ENCODE assay signal across 39 cellular contexts in genomic region chrX:149996515-149996914, GRCh38.
"Had no signal": no experiment of that assay in that cellular context is flagged by ENCODE, and none has a peak within 500 bp of the region (broad histone marks: within the 10 kb centered on the region; RNA-seq: fewer than 3 reads in every experiment).

No MANE protein-coding gene starts in this region.

- H3K27ac Mint-ChIP-seq: activated naive CD4-positive, alpha-beta T cell treated with anti-CD3 and anti-CD28 coated beads for 36 hours; activated naive CD4-positive, alpha-beta T cell treated with anti-CD3 and anti-CD28 coated beads, Interleukin-2, amount 10 ng/mL, durations not matched to agents 7 days and 5 days; activated naive CD4-positive, alpha-beta T cell treated with anti-CD3 and anti-CD28 coated beads, Interleukin-2, amount 50 U/mL, for 24 hours; activated naive CD4-positive, alpha-beta T cell treated with anti-CD3 and anti-CD28 coated beads, Interleukin-2, amount 50 U/mL, for 72 hours; activated naive CD8-positive, alpha-beta T cell; activated naive CD8-positive, alpha-beta T cell treated with anti-CD3 and anti-CD28 coated beads for 36 hours; activated naive CD8-positive, alpha-beta T cell treated with anti-CD3 and anti-CD28 coated beads, Interleukin-2, amount 10 ng/mL, durations not matched to agents 7 days and 5 days; activated naive CD8-positive, alpha-beta T cell treated with anti-CD3 and anti-CD28 coated beads, Interleukin-2, amount 50 U/mL, for 24 hours; activated T-cell treated with anti-CD3 and anti-CD28 coated beads, Interleukin-2, amount 50 U/mL, for 24 hours; activated T-cell treated with anti-CD3 and anti-CD28 coated beads, Interleukin-2, amount 50 U/mL, for 72 hours; activated T-helper 1 cell treated with anti-CD3 and anti-CD28 coated beads, Interleukin-12 subunit alpha, Interleukin-12 subunit beta, Interleukin-2, Interleukin-4 antibody, amounts not matched to agents 30 ng/mL and 10 ng/mL and 1 ng/mL, durations not matched to agents 14 hours and 24 hours and 36 hours; activated T-helper 17 cell treated with anti-CD3 and anti-CD28 coated beads, Interleukin-2, amount 50 U/mL, for 72 hours; activated T-helper 2 cell treated with anti-CD3 and anti-CD28 coated beads, Interferon-gamma antibody, Interleukin-2, Interleukin-4, amounts not matched to agents 10 μg/mL and 5 μg/mL and 100 μg/mL, durations not matched to agents 14 hours and 24 hours and 36 hours; brain had no signal

- H3K4me3 ChIP-seq: adrenal gland, ascending aorta, breast epithelium, cardiac muscle cell had no signal

- H3K36me3 ChIP-seq: adrenal gland, ascending aorta, brain microvascular endothelial cell, breast epithelium, cardiac muscle cell had no signal

- H3K4me3 Mint-ChIP-seq: activated naive CD4-positive, alpha-beta T cell treated with anti-CD3 and anti-CD28 coated beads for 36 hours; activated naive CD4-positive, alpha-beta T cell treated with anti-CD3 and anti-CD28 coated beads, Interleukin-2, amount 10 ng/mL, durations not matched to agents 7 days and 5 days; activated naive CD4-positive, alpha-beta T cell treated with anti-CD3 and anti-CD28 coated beads, Interleukin-2, amount 50 U/mL, for 24 hours; activated naive CD8-positive, alpha-beta T cell; activated naive CD8-positive, alpha-beta T cell treated with anti-CD3 and anti-CD28 coated beads for 36 hours; activated naive CD8-positive, alpha-beta T cell treated with anti-CD3 and anti-CD28 coated beads, Interleukin-2, amount 10 ng/mL, durations not matched to agents 7 days and 5 days; activated naive CD8-positive, alpha-beta T cell treated with anti-CD3 and anti-CD28 coated beads, Interleukin-2, amount 50 U/mL, for 24 hours; activated T-cell treated with anti-CD3 and anti-CD28 coated beads, Interleukin-2, amount 50 U/mL, for 24 hours; activated T-cell treated with anti-CD3 and anti-CD28 coated beads, Interleukin-2, amount 50 U/mL, for 4 hours; activated T-cell treated with anti-CD3 and anti-CD28 coated beads, Interleukin-2, amount 50 U/mL, for 72 hours; activated T-helper 1 cell treated with anti-CD3 and anti-CD28 coated beads, Interleukin-12 subunit alpha, Interleukin-12 subunit beta, Interleukin-2, Interleukin-4 antibody, amounts not matched to agents 30 ng/mL and 10 ng/mL and 1 ng/mL, durations not matched to agents 14 hours and 24 hours and 36 hours; activated T-helper 17 cell treated with anti-CD3 and anti-CD28 coated beads, Interleukin-2, amount 50 U/mL, for 72 hours; brain; central memory CD8-positive, alpha-beta T cell had no signal

- H3K4me1 Mint-ChIP-seq: activated naive CD4-positive, alpha-beta T cell treated with anti-CD3 and anti-CD28 coated beads, Interleukin-2, amount 10 ng/mL, durations not matched to agents 7 days and 5 days; activated naive CD4-positive, alpha-beta T cell treated with anti-CD3 and anti-CD28 coated beads, Interleukin-2, amount 50 U/mL, for 24 hours; activated naive CD8-positive, alpha-beta T cell treated with anti-CD3 and anti-CD28 coated beads for 36 hours; activated naive CD8-positive, alpha-beta T cell treated with anti-CD3 and anti-CD28 coated beads, Interleukin-2, amount 10 ng/mL, durations not matched to agents 7 days and 5 days; activated naive CD8-positive, alpha-beta T cell treated with anti-CD3 and anti-CD28 coated beads, Interleukin-2, amount 50 U/mL, for 24 hours; activated T-helper 17 cell treated with anti-CD3 and anti-CD28 coated beads, Interleukin-2, amount 50 U/mL, for 72 hours; central memory CD8-positive, alpha-beta T cell had no signal

- DNase-seq: activated effector memory CD4-positive, alpha-beta T cell treated with anti-CD3 and anti-CD28 coated beads, Interleukin-2, amount 50 U/mL, for 16 hours; activated effector memory CD4-positive, alpha-beta T cell treated with Interleukin-2 at 50 U/mL for 16 hours; activated gamma-delta T cell; activated gamma-delta T cell treated with Interleukin-2 at 50 U/mL for 16 hours; activated naive CD4-positive, alpha-beta T cell; activated naive CD4-positive, alpha-beta T cell treated with anti-CD3 and anti-CD28 coated beads for 36 hours; activated naive CD4-positive, alpha-beta T cell treated with anti-CD3 and anti-CD28 coated beads, Interleukin-2, amount 10 ng/mL, durations not matched to agents 7 days and 5 days; activated naive CD4-positive, alpha-beta T cell treated with anti-CD3 and anti-CD28 coated beads, Interleukin-2, amount 50 U/mL, for 16 hours; activated naive CD4-positive, alpha-beta T cell treated with Interleukin-2 at 50 U/mL for 16 hours; activated naive CD8-positive, alpha-beta T cell treated with anti-CD3 and anti-CD28 coated beads for 36 hours; activated naive CD8-positive, alpha-beta T cell treated with anti-CD3 and anti-CD28 coated beads, Interleukin-2, amount 10 ng/mL, durations not matched to agents 7 days and 5 days; activated naive CD8-positive, alpha-beta T cell treated with anti-CD3 and anti-CD28 coated beads, Interleukin-2, amount 50 U/mL, for 24 hours; activated T-cell treated with anti-CD3 and anti-CD28 coated beads for 4 hours; activated T-cell treated with anti-CD3 and anti-CD28 coated beads, Interleukin-2, amount 50 U/mL, for 1 hour; activated T-cell treated with anti-CD3 and anti-CD28 coated beads, Interleukin-2, amount 50 U/mL, for 24 hours; activated T-cell treated with anti-CD3 and anti-CD28 coated beads, Interleukin-2, amount 50 U/mL, for 4 hours; activated T-cell treated with anti-CD3 and anti-CD28 coated beads, Interleukin-2, amount 50 U/mL, for 48 hours; activated T-cell treated with anti-CD3 and anti-CD28 coated beads, Interleukin-2, amount 50 U/mL, for 72 hours; amniotic stem cell; amygdala; anterior cingulate cortex; aorta; brain microvascular endothelial cell; caudate nucleus; central memory CD4-positive, alpha-beta T cell; cerebellar nuclear complex had no signal

- H3K4me1 ChIP-seq: adrenal gland, ascending aorta, breast epithelium had no signal

- H3K36me3 Mint-ChIP-seq: activated naive CD4-positive, alpha-beta T cell treated with anti-CD3 and anti-CD28 coated beads, Interleukin-2, amount 50 U/mL, for 24 hours; brain had no signal

- H3K9me3 ChIP-seq: adrenal gland, ascending aorta, breast epithelium had no signal

- H3K9me3 Mint-ChIP-seq: activated naive CD4-positive, alpha-beta T cell treated with anti-CD3 and anti-CD28 coated beads, Interleukin-2, amount 10 ng/mL, durations not matched to agents 7 days and 5 days; activated naive CD4-positive, alpha-beta T cell treated with anti-CD3 and anti-CD28 coated beads, Interleukin-2, amount 50 U/mL, for 24 hours; activated naive CD8-positive, alpha-beta T cell treated with anti-CD3 and anti-CD28 coated beads, Interleukin-2, amount 10 ng/mL, durations not matched to agents 7 days and 5 days; activated naive CD8-positive, alpha-beta T cell treated with anti-CD3 and anti-CD28 coated beads, Interleukin-2, amount 50 U/mL, for 24 hours; activated T-cell treated with anti-CD3 and anti-CD28 coated beads, Interleukin-2, amount 50 U/mL, for 24 hours; activated T-cell treated with anti-CD3 and anti-CD28 coated beads, Interleukin-2, amount 50 U/mL, for 4 hours; activated T-helper 17 cell treated with anti-CD3 and anti-CD28 coated beads, Interleukin-2, amount 50 U/mL, for 72 hours; brain; central memory CD8-positive, alpha-beta T cell had no signal

- ATAC-seq: activated naive CD4-positive, alpha-beta T cell treated with anti-CD3 and anti-CD28 coated beads, Interleukin-2, amount 50 U/mL, for 72 hours; activated naive CD8-positive, alpha-beta T cell treated with anti-CD3 and anti-CD28 coated beads, Interleukin-2, amount 50 U/mL, for 24 hours; activated T-cell treated with anti-CD3 and anti-CD28 coated beads, Interleukin-2, amount 50 U/mL, for 4 hours; activated T-cell treated with anti-CD3 and anti-CD28 coated beads, Interleukin-2, amount 50 U/mL, for 72 hours; activated T-helper 17 cell treated with anti-CD3 and anti-CD28 coated beads, Interleukin-2, amount 50 U/mL, for 72 hours had no signal

- H3K27me3 ChIP-seq: adrenal gland, ascending aorta, brain microvascular endothelial cell, breast epithelium, cardiac muscle cell had no signal

- FAIRE-seq: bronchial epithelial cell had no signal

- H3K27ac ChIP-seq: adrenal gland, ascending aorta, brain microvascular endothelial cell, breast epithelium, cardiac muscle cell had no signal

- H3K27me3 Mint-ChIP-seq: activated naive CD4-positive, alpha-beta T cell treated with anti-CD3 and anti-CD28 coated beads, Interleukin-2, amount 10 ng/mL, durations not matched to agents 7 days and 5 days; activated naive CD4-positive, alpha-beta T cell treated with anti-CD3 and anti-CD28 coated beads, Interleukin-2, amount 50 U/mL, for 24 hours; activated naive CD8-positive, alpha-beta T cell; activated naive CD8-positive, alpha-beta T cell treated with anti-CD3 and anti-CD28 coated beads for 36 hours; activated naive CD8-positive, alpha-beta T cell treated with anti-CD3 and anti-CD28 coated beads, Interleukin-2, amount 10 ng/mL, durations not matched to agents 7 days and 5 days; activated naive CD8-positive, alpha-beta T cell treated with anti-CD3 and anti-CD28 coated beads, Interleukin-2, amount 50 U/mL, for 24 hours; activated T-helper 17 cell treated with anti-CD3 and anti-CD28 coated beads, Interleukin-2, amount 50 U/mL, for 72 hours; brain; central memory CD8-positive, alpha-beta T cell had no signal
